Comparison of ENCODE assay signal across 29 cellular contexts in the genomic region with DNA sequence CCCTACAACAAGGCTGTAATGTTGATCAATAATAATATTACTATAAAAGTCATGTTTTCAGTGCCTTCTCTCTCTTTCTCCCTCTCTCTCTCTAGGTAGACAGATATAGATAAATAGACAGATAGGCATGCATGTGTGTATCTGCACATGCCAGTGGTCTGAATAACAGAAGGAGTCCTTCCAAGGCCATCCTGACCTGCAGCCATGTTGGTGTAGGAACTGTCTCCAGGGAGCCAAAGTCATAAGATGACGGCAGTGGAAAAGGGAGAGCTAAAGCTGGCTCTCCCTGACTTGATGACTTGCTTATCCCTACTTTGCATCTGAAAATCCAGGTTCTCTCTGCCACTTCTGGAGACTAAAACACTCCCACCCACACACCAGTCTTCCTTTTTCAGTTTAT.
DNase-seq lines count a peak whose midpoint lies in the region; ATAC-seq and TF ChIP-seq lines count a peak whose summit lies in the region.
"Had no signal": no experiment of that assay in that cellular context is flagged by ENCODE, and none has a peak within 500 bp of the region (broad histone marks: within the 10 kb centered on the region; RNA-seq: fewer than 3 reads in every experiment).

No MANE protein-coding gene starts in this region.

- H3K36me3 ChIP-seq in esophagus muscularis mucosa = no peaks in the 10 kb centered on the region
- H3K36me3 ChIP-seq: BE2C; BLaER1; BLaER1 treated with 17β-estradiol and CSF1 and Interleukin-3, amounts not matched to agents 10 nM and 100 nM had no signal

- no peak for ATAC-seq in HG02840 (IDR thresholded peaks at IDR 0.05; ENCODE audit: low FRiP score, unreplicated experiment)
- ATAC-seq: A549; CD8-positive, alpha-beta T cell had no signal

- no peak for TF ChIP-seq EP300 in esophagus muscularis mucosa (IDR thresholded peaks at IDR 0.05)

- no peak overlapping the region for H3K4me3 ChIP-seq in esophagus muscularis mucosa
- H3K4me3 ChIP-seq: A549; BLaER1; BLaER1 treated with 17β-estradiol and CSF1 and Interleukin-3, amounts not matched to agents 10 nM and 100 nM had no signal

- no peaks in the 10 kb centered on the region for H3K9me3 ChIP-seq in esophagus muscularis mucosa
- H3K9me3 ChIP-seq: A549; BE2C; BLaER1; BLaER1 treated with 17β-estradiol and CSF1 and Interleukin-3, amounts not matched to agents 10 nM and 100 nM; Caco-2 had no signal

- peak; percentile 60 for DNase-seq in esophagus muscularis mucosa (ENCODE audit: extremely low spot score)
- peak; percentile 19 for DNase-seq in islet precursor cell
- no peak for DNase-seq in erythroblast (lab: John Stamatoyannopoulos, UW)
- DNase-seq: 8988T; ACHN; AML-193; BE2C; C1 segment of cervical spinal cord; Caco-2; Calu3; CD4-positive, alpha-beta memory T cell; CD4-positive, alpha-beta T cell; CD4-positive, CD25-positive, alpha-beta regulatory T cell; CD8-positive, alpha-beta memory T cell; CD8-positive, alpha-beta T cell; COR-L47; DMS 273 treated with DMSO at 0.1 percent for 48 hours; DMS153; DMS53; DMS79; DMS79 treated with DMSO at 0.1 percent for 48 hours; DND-41; EL had no signal

- TF ChIP-seq CTCF in esophagus muscularis mucosa (IDR thresholded peaks at IDR 0.05) = no peak

- no peak for TF ChIP-seq POLR2A in esophagus muscularis mucosa (IDR thresholded peaks at IDR 0.05; ENCODE audit: low read depth)
- TF ChIP-seq POLR2A in erythroblast (IDR thresholded peaks at IDR 0.05; ENCODE audit: low read length) = no peak

- no peaks in the 10 kb centered on the region for H3K27me3 ChIP-seq in esophagus muscularis mucosa
- H3K27me3 ChIP-seq: BE2C; BLaER1; BLaER1 treated with 17β-estradiol and CSF1 and Interleukin-3, amounts not matched to agents 10 nM and 100 nM had no signal

- intact Hi-C loops in esophagus muscularis mucosa (cut with DNase I) = no loop called here

- 50% methylated on average over 1 of the region's 1 CpG for WGBS in esophagus muscularis mucosa

- H3K27ac ChIP-seq in esophagus muscularis mucosa (replicated peaks in 1 of 4) = no peak overlapping the region
- H3K27ac ChIP-seq: 22Rv1; A549; BLaER1; BLaER1 treated with 17β-estradiol and CSF1 and Interleukin-3, amounts not matched to agents 10 nM and 100 nM; C4-2B had no signal

- no peaks in the 10 kb centered on the region for H3K4me1 ChIP-seq in esophagus muscularis mucosa
- H3K4me1 ChIP-seq: A549; BLaER1; BLaER1 treated with 17β-estradiol and CSF1 and Interleukin-3, amounts not matched to agents 10 nM and 100 nM; Caco-2 had no signal

Comparison
In these comparisons a context has a peak if more than half of its experiments do, and no peak if none do; other contexts are left out.
1. DNase-seq: peak in esophagus muscularis mucosa (single experiment) and islet precursor cell (single experiment); none in erythroblast (0 of 2).